In genomic region chr9:78235771-78236510, GRCh38 we compare ENCODE assay signal across 8 cellular contexts. TPM values are rescaled to one million over a fixed set of nuclear protein-coding genes. Genes with fewer than 3 reads are reported as not detected.
DNase-seq lines count a peak whose midpoint lies in the region; ATAC-seq lines count a peak whose summit lies in the region.

Gene CEP78 (plus strand): TSS chr9:78236075. CDS start chr9:78236351, 276 bp downstream.

- DNase-seq in C1 segment of cervical spinal cord (lab: John Stamatoyannopoulos, UW) (peak in 13 of 14 donors; percentile 29 to 88 (median 66)), NCI-H69 (lab: John Stamatoyannopoulos, UW) (peak; percentile 99), left lobe of liver (ENCODE audit: low spot score) (peak; percentile 96)
- peak; percentile 84 for DNase-seq in activated CD4-positive, alpha-beta T cell treated with anti-CD3 and anti-CD28 coated beads, Interleukin-2, amount 50 U/mL, for 1 hour
- peak; percentile 89 to 93 for DNase-seq in stimulated activated CD4-positive, alpha-beta T cell treated with anti-CD3 and anti-CD28 coated beads, Interleukin-2, amount 100 ng/mL, for 24 hours

- peak within 1 kb of the TSS; percentile 92 for H3K4me3 Mint-ChIP-seq in dendritic cell treated with granulocyte-macrophage colony-stimulating factor and Interleukin-4, amounts not matched to agents 40 ng/mL and 50 ng/mL, for 4 days

- H3K36me3 Mint-ChIP-seq in dendritic cell treated with granulocyte-macrophage colony-stimulating factor and Interleukin-4, amounts not matched to agents 40 ng/mL and 50 ng/mL, for 4 days (ENCODE audit: low read depth): peaks cover 19% of the 10 kb centered on the region

- H3K4me1 Mint-ChIP-seq in dendritic cell treated with granulocyte-macrophage colony-stimulating factor and Interleukin-4, amounts not matched to agents 40 ng/mL and 50 ng/mL, for 4 days (ENCODE audit: low read depth): peaks cover 28% of the 10 kb centered on the region

- H3K9me3 Mint-ChIP-seq in dendritic cell treated with granulocyte-macrophage colony-stimulating factor and Interleukin-4, amounts not matched to agents 40 ng/mL and 50 ng/mL, for 4 days: no peaks in the 10 kb centered on the region

- H3K27ac Mint-ChIP-seq in dendritic cell treated with granulocyte-macrophage colony-stimulating factor and Interleukin-4, amounts not matched to agents 40 ng/mL and 50 ng/mL, for 4 days: peak within 1 kb of the TSS; percentile 91

- peak; percentile 99 for ATAC-seq in GM19324 (IDR thresholded peaks at IDR 0.05; ENCODE audit: low FRiP score, unreplicated experiment)
- ATAC-seq in HG03460 (IDR thresholded peaks at IDR 0.05; ENCODE audit: unreplicated experiment): peak; percentile 97
- peak; percentile 95 for ATAC-seq in left lobe of liver

- intact Hi-C loops in dendritic cell treated with granulocyte-macrophage colony-stimulating factor and Interleukin-4, amounts not matched to agents 40 ng/mL and 50 ng/mL, for 4 days (cut with micrococcal nuclease): no loop called here

- H3K27me3 Mint-ChIP-seq in dendritic cell treated with granulocyte-macrophage colony-stimulating factor and Interleukin-4, amounts not matched to agents 40 ng/mL and 50 ng/mL, for 4 days: no peaks in the 10 kb centered on the region

RNA-seq across cellular contexts. Expression of gene CEP78, which starts in this region (rescaled TPM):
- 10.8 TPM for total RNA-seq in left lobe of liver

Comparison
In these comparisons a context has a peak if more than half of its experiments do, and no peak if none do; other contexts are left out.
1. Peak in every context shown above with its lines: DNase-seq and ATAC-seq.